Comparison of ENCODE assay signal across 25 cellular contexts in genomic region chr4:96342790-96343455, GRCh38.
DNase-seq lines count a peak whose midpoint lies in the region; ATAC-seq, FAIRE-seq and TF ChIP-seq lines count a peak whose summit lies in the region.
"Had no signal": no experiment of that assay in that cellular context is flagged by ENCODE, and none has a peak within 500 bp of the region (broad histone marks: within the 10 kb centered on the region; RNA-seq: fewer than 3 reads in every experiment).

No MANE protein-coding gene starts in this region.

- H3K79me1 ChIP-seq in H1 (ENCODE audit: low read depth, low read length), result no peaks in the 10 kb centered on the region

- H2BK120ac ChIP-seq in H1 (replicated peaks; ENCODE audit: low read depth, low read length), result no peak overlapping the region

- no peak overlapping the region for H2BK15ac ChIP-seq in H1 (ENCODE audit: low read length)

- H3F3A ChIP-seq in SK-N-SH (replicated peaks; ENCODE audit: insufficient read depth), result no peaks in the 10 kb centered on the region

- H4K5ac ChIP-seq in H1 (ENCODE audit: insufficient read length, low read depth, low read length), result peak overlapping the region; percentile 71

- WGBS in SK-N-SH (ENCODE audit: low lambda C conversion rate), result 55% methylated on average over 2 of the region's 2 CpGs
- 13% methylated on average over 2 of the region's 2 CpGs; no CpG with 5 or more reads in 1 of the 2 experiments for WGBS in H1 (ENCODE audit: extremely low coverage in 1 of 2, insufficient coverage in 1 of 2, insufficient read length in 1 of 2, insufficient replicate concordance in 2 of 2, low coverage in 1 of 2, low lambda C conversion rate in 2 of 2, missing lambda C conversion rate in 1 of 2), 2 experiments

- H4K8ac ChIP-seq in H1 (ENCODE audit: extremely low read depth, insufficient read depth, low read length), result no peak overlapping the region

- no peak overlapping the region for H2BK20ac ChIP-seq in H1 (ENCODE audit: low read length)

- H3K27me3 ChIP-seq in SK-N-SH (ENCODE audit: insufficient read depth) (no peaks in the 10 kb centered on the region), H1 (replicated peaks in 1 of 4; ENCODE audit: control insufficient read depth in 3 of 4, extremely low read depth in 1 of 4, insufficient read depth in 3 of 4, low read length in 3 of 4) (no peaks in the 10 kb centered on the region), iPS-20b (ENCODE audit: insufficient read depth, low read length) (no peaks in the 10 kb centered on the region)
- H3K27me3 ChIP-seq: BLaER1 had no signal

- no peak for TF ChIP-seq POLR2A in H1 (IDR thresholded peaks at IDR 0.05; ENCODE audit: control extremely low read depth in 1 of 2, low read depth in 2 of 2, low read length in 2 of 2)

- CTCF ChIA-PET in SK-N-SH (lab: Yijun Ruan, JAX), result interaction anchor here (1.0 to 1.7 kb wide), 2 partner anchors 10 to 12 kb away, joined by 4 to 5 read pairs; no protein-coding TSS in a partner anchor
- CTCF ChIA-PET in H1 (lab: Charles Lee; ENCODE audit: partially characterized antibody), result interaction anchor here (0.6 to 0.9 kb wide), 2 partner anchors 9 to 66 kb away, joined by 3 read pairs; no protein-coding TSS in a partner anchor

- intact Hi-C loops in head of caudate nucleus (cut with DNase I), result no loop called here

- H2BK12ac ChIP-seq in H1 (ENCODE audit: low read depth, low read length), result no peak overlapping the region

- no peak overlapping the region for H3K14ac ChIP-seq in H1 (ENCODE audit: insufficient read length)

- ATAC-seq in SK-N-SH treated with all-trans-retinoic acid at 6 μM for 48 hours, result no peak

- no peak overlapping the region for H3K4ac ChIP-seq in H1 (replicated peaks; ENCODE audit: insufficient read length, low read depth, low read length)

- H3K9me3 ChIP-seq in SK-N-SH (no peaks in the 10 kb centered on the region), H1 (ENCODE audit: insufficient read depth in 2 of 2, low read depth in 1 of 2, low read length in 1 of 2) (no peaks in the 10 kb centered on the region), iPS-20b (ENCODE audit: insufficient read depth, low read depth, low read length) (no peaks in the 10 kb centered on the region)
- H3K9me3 ChIP-seq: BLaER1 had no signal

- H2AFZ ChIP-seq in SK-N-SH (ENCODE audit: low read depth) (no peak overlapping the region), H1 (ENCODE audit: low read length) (no peak overlapping the region)

- H2AK5ac ChIP-seq in H1 (ENCODE audit: low read depth, low read length), result no peak overlapping the region

- no peak overlapping the region for H4K91ac ChIP-seq in H1 (replicated peaks; ENCODE audit: insufficient read length, low read length)

- H3K4me1 ChIP-seq in SK-N-SH (ENCODE audit: control insufficient read depth in 1 of 2, insufficient read depth in 2 of 2, low read depth in 1 of 2, low read length in 1 of 2) (no peaks in the 10 kb centered on the region), H1 (replicated peaks in 1 of 4; ENCODE audit: control insufficient read depth in 3 of 4, insufficient read depth in 4 of 4, low read length in 3 of 4) (peaks cover 0 to 21% (median 4%) of the 10 kb centered on the region in 4 experiments; a peak in 3 of 7 replicates), iPS-20b (ENCODE audit: insufficient read depth, low read length) (peaks cover 28% of the 10 kb centered on the region; the same call in 1 of the 2 replicates)
- H3K4me1 ChIP-seq: BLaER1 had no signal

- H3K9ac ChIP-seq in SK-N-SH, result no peak overlapping the region
- H3K9ac ChIP-seq in H1 (replicated peaks in 1 of 4; ENCODE audit: extremely low read depth in 1 of 4, low read depth in 3 of 4, low read length in 3 of 4), result no peak overlapping the region
- H3K9ac ChIP-seq in iPS-20b (ENCODE audit: low read depth, low read length), result peak overlapping the region; percentile 32; the same call in 1 of the 2 replicates
- H3K9ac ChIP-seq: BLaER1 had no signal

- H3K4me2 ChIP-seq in SK-N-SH (no peak overlapping the region), H1 (ENCODE audit: insufficient read depth in 1 of 2, low read depth in 2 of 2, low read length in 2 of 2) (peak overlapping the region; percentile 3 to 51; a peak in 2 of 4 replicates)
- H3K4me2 ChIP-seq: BLaER1 had no signal

- H3K36me3 ChIP-seq in SK-N-SH (replicated peaks in 1 of 2; ENCODE audit: control insufficient read depth in 1 of 2, insufficient read depth in 2 of 2, low read length in 1 of 2) (no peaks in the 10 kb centered on the region), H1 (ENCODE audit: control insufficient read depth in 2 of 4, insufficient read depth in 4 of 4, low read length in 3 of 4) (no peaks in the 10 kb centered on the region), iPS-20b (ENCODE audit: insufficient read depth, low read depth, low read length) (no peaks in the 10 kb centered on the region)
- H3K36me3 ChIP-seq: BLaER1 had no signal

- no peak overlapping the region for H3K56ac ChIP-seq in H1 (replicated peaks; ENCODE audit: insufficient read length, low read depth, low read length)

- H3K23ac ChIP-seq in H1 (ENCODE audit: insufficient read length), result no peak overlapping the region

- DNase-seq in SK-N-SH (no peak), H1 (ENCODE audit: low read depth in 1 of 2, low spot score in 2 of 2) (no peak), NCI-H748 (lab: John Stamatoyannopoulos, UW; ENCODE audit: unreplicated experiment) (no peak), UCSD-AML1 (lab: John Stamatoyannopoulos, UW; ENCODE audit: unreplicated experiment) (no peak), head of caudate nucleus (no peak), SIG-M5 (lab: John Stamatoyannopoulos, UW) (no peak)
- DNase-seq: ACHN; CD4-positive, alpha-beta T cell; COR-L47; DMS79; HCEC 1CT; KBM-7; NCI-H1092 treated with DMSO at 0.1 percent for 48 hours; NCI-H1436 treated with DMSO at 0.1 percent for 48 hours; NCI-H2029 treated with DMSO at 0.1 percent for 48 hours; NCI-H2171; NCI-H446; NCI-H526; RPMI8226; SHP77 had no signal

- no peak for TF ChIP-seq RAD21 in SK-N-SH (IDR thresholded peaks at IDR 0.05; ENCODE audit: low read length)
- TF ChIP-seq RAD21 in H1 (IDR thresholded peaks at IDR 0.05 in 1 of 2, conservative IDR thresholded peaks at IDR 0.05 in 1 of 2; ENCODE audit: low read depth in 2 of 2, low read length in 2 of 2), result no peak

- peak; percentile 66 for FAIRE-seq in H1 (lab: Jason Lieb, UNC)

- H3K23me2 ChIP-seq in H1 (ENCODE audit: low read depth, low read length), result no peaks in the 10 kb centered on the region

- POLR2A ChIA-PET in SK-N-SH (lab: Yijun Ruan, JAX), result no interaction called here
- POLR2A ChIA-PET in H1 (lab: Charles Lee; ENCODE audit: partially characterized antibody), result no interaction called here

- no peak overlapping the region for H2BK5ac ChIP-seq in H1 (ENCODE audit: low read depth, low read length)

- H3K9me2 ChIP-seq in SK-N-SH, result no peaks in the 10 kb centered on the region

- TF ChIP-seq EP300 in SK-N-SH (IDR thresholded peaks at IDR 0.05; ENCODE audit: borderline replicate concordance in 1 of 2, low read depth in 1 of 2, low read length in 1 of 2), result no peak
- no peak for TF ChIP-seq EP300 in H1 (IDR thresholded peaks at IDR 0.05; ENCODE audit: borderline replicate concordance in 1 of 2, low read depth in 2 of 2, low read length in 2 of 2)

- H3K4me3 ChIP-seq in SK-N-SH (ENCODE audit: low read depth in 2 of 2, low read length in 1 of 2), result no peak overlapping the region
- H3K4me3 ChIP-seq in H1 (ENCODE audit: extremely low read depth in 1 of 4, insufficient read depth in 2 of 4, low read depth in 3 of 4, low read length in 4 of 4), result peak overlapping the region in 1 of 4 experiments; percentile 34; a peak in 1 of 8 replicates
- peak overlapping the region; percentile 39 for H3K4me3 ChIP-seq in iPS-20b (ENCODE audit: low read length)
- H3K4me3 ChIP-seq: BLaER1, SK-N-MC had no signal

- H3K27ac ChIP-seq in SK-N-SH (ENCODE audit: low read depth in 2 of 2, low read length in 1 of 2), result no peak overlapping the region
- H3K27ac ChIP-seq in H1 (ENCODE audit: low read depth, low read length), result peak overlapping the region; percentile 13; the same call in 1 of the 2 replicates
- H3K27ac ChIP-seq in iPS-20b (ENCODE audit: low read length), result peak overlapping the region; percentile 52
- H3K27ac ChIP-seq: 22Rv1, BLaER1, SK-N-MC had no signal

- H3K18ac ChIP-seq in H1 (ENCODE audit: extremely low read depth, low read length), result no peak overlapping the region

- H4K20me1 ChIP-seq in SK-N-SH (ENCODE audit: insufficient read depth), result no peaks in the 10 kb centered on the region
- H4K20me1 ChIP-seq in H1 (replicated peaks in 1 of 2; ENCODE audit: control insufficient read depth in 1 of 2, insufficient read depth in 2 of 2, low read length in 2 of 2), result no peaks in the 10 kb centered on the region
- H4K20me1 ChIP-seq: BLaER1 had no signal

- no peak for TF ChIP-seq CTCF in SK-N-SH (IDR thresholded peaks at IDR 0.05)
- no peak for TF ChIP-seq CTCF in H1 (IDR thresholded peaks at IDR 0.05; ENCODE audit: control extremely low read depth in 1 of 3, insufficient read depth in 1 of 3, low read depth in 1 of 3, low read length in 3 of 3)

- H3K79me2 ChIP-seq in SK-N-SH (ENCODE audit: insufficient read depth) (no peaks in the 10 kb centered on the region), H1 (ENCODE audit: control insufficient read depth in 1 of 2, insufficient read depth in 2 of 2, low read length in 2 of 2) (no peaks in the 10 kb centered on the region)

TF ChIP-seq in SK-N-SH, 30 proteins besides CTCF, POLR2A, EP300 and RAD21 (continues in another document):
- no peak for TF ChIP-seq POLR2AphosphoS5 (IDR thresholded peaks at IDR 0.05; ENCODE audit: low read depth, low read length)
- no peak for TF ChIP-seq MXI1 (IDR thresholded peaks at IDR 0.05; ENCODE audit: low read depth, low read length)

TF ChIP-seq in H1, 55 proteins besides CTCF, POLR2A, EP300 and RAD21 (continues in another document):
- TF ChIP-seq GABPA (IDR thresholded peaks at IDR 0.05; ENCODE audit: borderline replicate concordance, insufficient read depth, low read length), result no peak
- TF ChIP-seq TAF1 (IDR thresholded peaks at IDR 0.05; ENCODE audit: low read depth, low read length), result no peak
- TF ChIP-seq RFX5 (IDR thresholded peaks at IDR 0.05; ENCODE audit: borderline replicate concordance, low read depth, low read length), result no peak
- TF ChIP-seq CBX8 (IDR thresholded peaks at IDR 0.05; ENCODE audit: borderline replicate concordance, low read depth, low read length), result no peak
- no peak for TF ChIP-seq KDM1A (IDR thresholded peaks at IDR 0.05; ENCODE audit: borderline replicate concordance, low read length)
- TF ChIP-seq USF2 (IDR thresholded peaks at IDR 0.05; ENCODE audit: low read length), result peak; percentile 77
- TF ChIP-seq SIX5 (IDR thresholded peaks at IDR 0.05; ENCODE audit: low read depth, low read length), result peak; percentile 75

Comparison
In these comparisons a context has a peak if more than half of its experiments do, and no peak if none do; other contexts are left out.
1. H3K27ac ChIP-seq: peak in H1 (single experiment) and iPS-20b (single experiment); none in SK-N-SH (0 of 2).
2. Of the 17 proteins assayed by ChIP-seq in both H1 and SK-N-SH: peak only in H1: USF2; only in SK-N-SH: none; in both: none; in neither: 16.